In the genomic region with DNA sequence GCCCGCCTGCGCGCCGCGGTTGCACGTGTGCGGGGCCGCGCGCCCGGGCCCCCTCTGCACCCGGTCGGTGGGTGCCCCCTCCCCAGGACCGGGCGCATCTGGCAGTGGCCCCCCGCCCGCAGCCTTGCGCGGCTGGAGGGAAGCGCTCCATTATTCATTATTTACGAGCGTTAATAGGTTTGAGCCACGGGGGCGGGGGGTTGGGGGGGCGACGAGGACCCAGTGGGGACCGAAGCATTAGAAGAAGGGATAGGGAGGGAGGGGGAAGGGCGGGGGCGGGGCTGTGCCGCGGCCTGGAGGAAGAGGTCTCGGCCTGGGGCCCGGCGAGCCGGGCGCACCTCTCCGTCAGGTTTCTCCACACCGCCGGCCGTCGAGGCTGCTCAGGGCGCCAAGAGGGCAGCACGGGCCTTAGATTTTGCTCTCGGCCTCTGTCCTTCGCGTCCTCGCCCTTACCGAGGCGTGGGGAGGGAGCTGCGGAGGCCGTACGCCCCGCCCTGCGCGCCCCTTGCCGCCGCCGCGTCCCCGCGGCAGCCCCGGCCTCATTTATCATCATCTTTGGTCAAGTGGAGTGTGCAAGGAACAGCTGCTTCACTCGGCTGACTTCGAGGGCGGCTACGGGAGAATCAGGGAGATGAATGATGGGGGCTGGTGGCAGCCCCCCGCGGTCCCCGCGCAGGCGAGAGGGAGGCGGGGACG, we compare ENCODE assay signal across 8 cellular contexts. TPM values are rescaled to one million over a fixed set of nuclear protein-coding genes. Genes with fewer than 3 reads are reported as not detected.
DNase-seq lines count a peak whose midpoint lies in the region; ATAC-seq and TF ChIP-seq lines count a peak whose summit lies in the region.

No MANE protein-coding gene starts in this region.

- intact Hi-C loops in A673 (cut with micrococcal nuclease; ENCODE audit: unreplicated experiment) (no loop called here), colonic mucosa (cut with DNase I) (no loop called here), vagina (cut with DNase I) (no loop called here)

- peak overlapping the region; percentile 86 for H3K27ac ChIP-seq in A673 (ENCODE audit: low read depth, low read length, poor library complexity, severe bottlenecking)
- H3K27ac ChIP-seq in colonic mucosa = peak overlapping the region; percentile 44
- peak overlapping the region; percentile 97 for H3K27ac ChIP-seq in vagina

- in situ Hi-C loops in GM13977 (cut with MboI; ENCODE audit: low pct_unique_long_range_greater_than_20kb, low sequenced_read_pairs, unreplicated experiment) = no loop called here

- TF ChIP-seq CTCF in A673 (conservative IDR thresholded peaks at IDR 0.05; ENCODE audit: low read depth, low read length) (no peak), GM13977 (IDR thresholded peaks at IDR 0.05; ENCODE audit: extremely low read depth, insufficient read depth, missing control alignments) (no peak), colonic mucosa (IDR thresholded peaks at IDR 0.05) (no peak), vagina (IDR thresholded peaks at IDR 0.05) (no peak)

- H3K36me3 ChIP-seq in A673 (ENCODE audit: insufficient read depth, low read length, poor library complexity, severe bottlenecking) = no peaks in the 10 kb centered on the region
- H3K36me3 ChIP-seq in colonic mucosa = no peaks in the 10 kb centered on the region
- H3K36me3 ChIP-seq in vagina = no peaks in the 10 kb centered on the region

- no TSS peak for BruUV-seq in A673 (replicated peaks; lab: Mats Ljungman, UMichigan)

- DNase-seq in A673 (ENCODE audit: low spot score) (peak; percentile 46), GM13977 (ENCODE audit: low spot score) (peak; percentile 65), NCI-H82 (lab: John Stamatoyannopoulos, UW) (peak; percentile 94), colonic mucosa (peak; percentile 44), vagina (ENCODE audit: extremely low spot score in 2 of 2) (no peak)

- ATAC-seq in GM21717 (IDR thresholded peaks at IDR 0.05; ENCODE audit: unreplicated experiment) (no peak), GM21825 (IDR thresholded peaks at IDR 0.05; ENCODE audit: unreplicated experiment) (no peak)

- no peak for TF ChIP-seq POLR2A in vagina (IDR thresholded peaks at IDR 0.05)

- peak overlapping the region; percentile 56 to 63 for H3K9ac ChIP-seq in colonic mucosa (ENCODE audit: low read depth in 2 of 2, low read length in 2 of 2)

- CTCF ChIA-PET in A673 (lab: Charles Lee) = interaction anchor here (0.6 kb wide), 1 partner anchor 39 kb away, joined by 3 read pairs; no protein-coding TSS in a partner anchor

- POLR2A ChIA-PET in A673 (lab: Charles Lee; ENCODE audit: low non-redundant PET) = no interaction called here

- H3K9me3 ChIP-seq in A673 (ENCODE audit: low read depth, low read length, poor library complexity, severe bottlenecking) (no peaks in the 10 kb centered on the region), colonic mucosa (no peaks in the 10 kb centered on the region), mononuclear cell (ENCODE audit: low read depth, low read length) (no peaks in the 10 kb centered on the region), vagina (no peaks in the 10 kb centered on the region)

- H3K4me1 ChIP-seq in A673 (ENCODE audit: insufficient read depth, low read length, poor library complexity, severe bottlenecking) = peaks cover 66% of the 10 kb centered on the region
- peaks cover 20% of the 10 kb centered on the region for H3K4me1 ChIP-seq in colonic mucosa
- H3K4me1 ChIP-seq in mononuclear cell (ENCODE audit: insufficient read depth, low read length) = peaks cover 36% of the 10 kb centered on the region
- peaks cover 65% of the 10 kb centered on the region for H3K4me1 ChIP-seq in vagina

- H3K4me3 ChIP-seq in A673 (ENCODE audit: low read depth, low read length, poor library complexity, severe bottlenecking) = peak overlapping the region; percentile 63
- peak overlapping the region; percentile 47 for H3K4me3 ChIP-seq in colonic mucosa
- peak overlapping the region; percentile 30 for H3K4me3 ChIP-seq in mononuclear cell (ENCODE audit: low read length)
- H3K4me3 ChIP-seq in vagina = peak overlapping the region; percentile 52 to 55

- no peaks in the 10 kb centered on the region for H3K27me3 ChIP-seq in A673 (replicated peaks; ENCODE audit: insufficient read depth, low read depth, low read length, poor library complexity)
- H3K27me3 ChIP-seq in colonic mucosa = peaks cover 5% of the 10 kb centered on the region
- H3K27me3 ChIP-seq in mononuclear cell (ENCODE audit: insufficient read depth, low read length) = peaks cover 16% of the 10 kb centered on the region
- H3K27me3 ChIP-seq in vagina = no peaks in the 10 kb centered on the region

RNA-seq across cellular contexts. Expression of a gene that starts 54.2 kb away (rescaled TPM):
- 240 and 328 TPM in 2 replicates for total RNA-seq in A673 (2021)
- total RNA-seq in colonic mucosa = 100 to 1,000 TPM; 170 to 174 TPM
- 61.9 TPM for total RNA-seq in mononuclear cell
- 84.0 TPM for total RNA-seq in vagina

Comparison
In these comparisons a context has a peak if more than half of its experiments do, and no peak if none do; other contexts are left out.
1. DNase-seq: peak in A673 (single experiment), GM13977 (single experiment), NCI-H82 (single experiment) and colonic mucosa (single experiment); none in vagina (0 of 2).
2. H3K27ac ChIP-seq: peak in every context shown above with its lines; median percentile 97 in vagina; 86 in A673; 44 in colonic mucosa.
3. Peak in every context shown above with its lines, with median percentiles within 50 percentile points of each other: H3K4me3 ChIP-seq.